6 cellular contexts compared by ENCODE assay signal in genomic region chr19:55485439-55486011, GRCh38. TPM values are rescaled to one million over a fixed set of nuclear protein-coding genes. Genes with fewer than 3 reads are reported as not detected.
DNase-seq lines count a peak whose midpoint lies in the region; ATAC-seq and TF ChIP-seq lines count a peak whose summit lies in the region.

No MANE protein-coding gene starts in this region.

- H2AFZ ChIP-seq in GM23338 = no peak overlapping the region

- H3K27me3 Mint-ChIP-seq in GM23338 (ENCODE audit: insufficient read depth, low read depth, poor library complexity) = peaks cover 14% of the 10 kb centered on the region
- no peaks in the 10 kb centered on the region for H3K27me3 Mint-ChIP-seq in activated naive CD8-positive, alpha-beta T cell treated with anti-CD3 and anti-CD28 coated beads, Interleukin-2, amount 50 U/mL, for 24 hours
- no peaks in the 10 kb centered on the region for H3K27me3 Mint-ChIP-seq in naive B cell

- H3K36me3 Mint-ChIP-seq in GM23338 (ENCODE audit: low read depth) (no peaks in the 10 kb centered on the region; the same call in 2 of the 3 replicates), naive B cell (no peaks in the 10 kb centered on the region)
- no peaks in the 10 kb centered on the region for H3K36me3 Mint-ChIP-seq in activated naive CD8-positive, alpha-beta T cell treated with anti-CD3 and anti-CD28 coated beads, Interleukin-2, amount 50 U/mL, for 24 hours (ENCODE audit: low read depth)

- H3K4me1 Mint-ChIP-seq in GM23338 = peaks cover 27% of the 10 kb centered on the region
- H3K4me1 Mint-ChIP-seq in activated naive CD8-positive, alpha-beta T cell treated with anti-CD3 and anti-CD28 coated beads, Interleukin-2, amount 50 U/mL, for 24 hours = peaks cover 19% of the 10 kb centered on the region
- H3K4me1 Mint-ChIP-seq in naive B cell = peaks cover 12 to 18% (median 13%) of the 10 kb centered on the region in 3 donors

- no peaks in the 10 kb centered on the region for H4K20me1 ChIP-seq in GM23338 (replicated peaks; ENCODE audit: insufficient read depth)

- ATAC-seq in GM23338 (no peak), naive B cell (ENCODE audit: low read depth in 2 of 2) (peak; percentile 15 to 20)
- ATAC-seq in activated naive CD8-positive, alpha-beta T cell treated with anti-CD3 and anti-CD28 coated beads, Interleukin-2, amount 50 U/mL, for 24 hours = peak; percentile 5

- TF ChIP-seq CTCF in GM23338 (conservative IDR thresholded peaks at IDR 0.05; ENCODE audit: low read depth in 2 of 2) = no peak

- H3K9me2 ChIP-seq in GM23338 (ENCODE audit: insufficient read depth) = no peaks in the 10 kb centered on the region

- DNase-seq in GM23338 (ENCODE audit: low spot score) (no peak), naive B cell (no peak), SHP77 treated with DMSO at 0.1 percent for 48 hours (lab: John Stamatoyannopoulos, UW) (no peak), NCI-H526 treated with DMSO at 0.1 percent for 48 hours (lab: John Stamatoyannopoulos, UW) (no peak), NCI-H2029 (lab: John Stamatoyannopoulos, UW) (no peak)
- no peak for DNase-seq in activated naive CD8-positive, alpha-beta T cell treated with anti-CD3 and anti-CD28 coated beads, Interleukin-2, amount 50 U/mL, for 24 hours

- H3F3A ChIP-seq in GM23338 (replicated peaks; ENCODE audit: low read depth) = peaks cover 17% of the 10 kb centered on the region

- H3K4me1 ChIP-seq in GM23338 (ENCODE audit: insufficient read depth) = peaks cover 22% of the 10 kb centered on the region; the same call in 1 of the 2 replicates

- peak overlapping the region; percentile 97 for H3K27ac Mint-ChIP-seq in GM23338
- peak overlapping the region; percentile 81 for H3K27ac Mint-ChIP-seq in activated naive CD8-positive, alpha-beta T cell treated with anti-CD3 and anti-CD28 coated beads, Interleukin-2, amount 50 U/mL, for 24 hours
- H3K27ac Mint-ChIP-seq in naive B cell = peak overlapping the region; percentile 68 to 98 (median 91)

- H3K27me3 ChIP-seq in GM23338 (ENCODE audit: insufficient read depth) = no peaks in the 10 kb centered on the region

- peak overlapping the region; percentile 91 for H3K4me3 Mint-ChIP-seq in GM23338
- peak overlapping the region; percentile 78 for H3K4me3 Mint-ChIP-seq in activated naive CD8-positive, alpha-beta T cell treated with anti-CD3 and anti-CD28 coated beads, Interleukin-2, amount 50 U/mL, for 24 hours
- H3K4me3 Mint-ChIP-seq in naive B cell = peak overlapping the region; percentile 62 to 89 (median 84)

- H3K79me2 ChIP-seq in GM23338 (replicated peaks; ENCODE audit: insufficient read depth) = no peaks in the 10 kb centered on the region

- H3K4me3 ChIP-seq in GM23338 = peak overlapping the region; percentile 80

- H3K27ac ChIP-seq in GM23338 (ENCODE audit: low read depth) = peak overlapping the region; percentile 74; the same call in 1 of the 2 replicates

- H3K4me2 ChIP-seq in GM23338 = peak overlapping the region; percentile 95

- no peaks in the 10 kb centered on the region for H3K36me3 ChIP-seq in GM23338 (ENCODE audit: insufficient read depth)

- H3K9me3 Mint-ChIP-seq in GM23338 (no peaks in the 10 kb centered on the region; the same call in 2 of the 3 replicates), naive B cell (no peaks in the 10 kb centered on the region)
- H3K9me3 Mint-ChIP-seq in activated naive CD8-positive, alpha-beta T cell treated with anti-CD3 and anti-CD28 coated beads, Interleukin-2, amount 50 U/mL, for 24 hours = no peaks in the 10 kb centered on the region

TF ChIP-seq in GM23338, 12 proteins besides CTCF, POLR2A, EP300 and RAD21:
- TF ChIP-seq ZNF114 (CRISPR knock-in tag; IDR thresholded peaks at IDR 0.05) (no peak), STAT1 (IDR thresholded peaks at IDR 0.05; ENCODE audit: unreplicated experiment) (no peak), POLR2AphosphoS5 (IDR thresholded peaks at IDR 0.05; ENCODE audit: low read depth) (no peak), ETS1 (IDR thresholded peaks at IDR 0.05) (no peak), JUNB (IDR thresholded peaks at IDR 0.05; ENCODE audit: unreplicated experiment) (no peak), EZH2 (IDR thresholded peaks at IDR 0.05; ENCODE audit: low read depth, unreplicated experiment) (no peak), NANOG (IDR thresholded peaks at IDR 0.05; ENCODE audit: borderline replicate concordance) (no peak)
TF ChIP-seq in GM23338: peak in this region for 0.

RNA-seq across cellular contexts. Expression of gene NAT14, which starts 0.5 kb away (rescaled TPM):
- 25.4 and 27.8 TPM in 2 replicates for total RNA-seq in GM23338 (2014; rRNA removed; shearing (Covaris generic))
- polyA plus RNA-seq in GM23338 (2016; fragmentation: Nextera tagmentation; extraction: Ambion mirVana) = 39.6 and 45.5 TPM in 2 replicates
- 1 to 10 TPM; 3.4 to 7.5 (median 4.8) TPM for polyA plus RNA-seq in naive B cell (ENCODE audit: low read depth in 6 of 6)

RNA-seq across cellular contexts. Expression of gene SSC5D, which starts 2.7 kb away (rescaled TPM):
- 0.69 and 1.2 TPM in 2 replicates for total RNA-seq in GM23338 (2014; rRNA removed; shearing (Covaris generic))
- 0.14 and 0.23 TPM in 2 replicates for polyA plus RNA-seq in GM23338 (2016; fragmentation: Nextera tagmentation; extraction: Ambion mirVana)
- polyA plus RNA-seq in naive B cell (ENCODE audit: low read depth in 6 of 6) = under 1 TPM in 4 of 6 donors, not detected in 2; 0.05 to 0.11 (median 0.09) TPM

RNA-seq across cellular contexts. Expression of gene ZNF628, which starts 9.1 kb away (rescaled TPM):
- 10.7 and 12.7 TPM in 2 replicates for total RNA-seq in GM23338 (2014; rRNA removed; shearing (Covaris generic))
- polyA plus RNA-seq in GM23338 (2016; fragmentation: Nextera tagmentation; extraction: Ambion mirVana) (3.9 and 4.9 TPM in 2 replicates), naive B cell (ENCODE audit: low read depth in 6 of 6) (1 to 10 TPM in 2 of 6 donors, under 1 TPM in 3, not detected in 1; 0.16 to 2.2 (median 0.94) TPM)

RNA-seq across cellular contexts. Expression of gene C19orf85, which starts 21.0 kb away (rescaled TPM):
- 0.85 and 1.7 TPM in 2 replicates for total RNA-seq in GM23338 (2014; rRNA removed; shearing (Covaris generic))
- polyA plus RNA-seq in GM23338 (2016; fragmentation: Nextera tagmentation; extraction: Ambion mirVana) (2.1 and 3.4 TPM in 2 replicates), naive B cell (ENCODE audit: low read depth in 6 of 6) (not detected)

RNA-seq across cellular contexts. Expression of gene ISOC2, which starts 24.1 kb away (rescaled TPM):
- 82.1 and 85.2 TPM in 2 replicates for total RNA-seq in GM23338 (2014; rRNA removed; shearing (Covaris generic))
- polyA plus RNA-seq in GM23338 (2016; fragmentation: Nextera tagmentation; extraction: Ambion mirVana) (62.6 and 76.5 TPM in 2 replicates), naive B cell (ENCODE audit: low read depth in 6 of 6) (10 to 100 TPM; 21.8 to 57.9 (median 28.0) TPM)
